20 cellular contexts compared by ENCODE assay signal in genomic region chr11:45304111-45304991, GRCh38. TPM values are rescaled to one million over a fixed set of nuclear protein-coding genes. Genes with fewer than 3 reads are reported as not detected.
DNase-seq lines count a peak whose midpoint lies in the region; ATAC-seq and TF ChIP-seq lines count a peak whose summit lies in the region.
"Had no signal": no experiment of that assay in that cellular context is flagged by ENCODE, and none has a peak within 500 bp of the region (broad histone marks: within the 10 kb centered on the region; RNA-seq: fewer than 3 reads in every experiment).

No MANE protein-coding gene starts in this region.

- CTCF ChIA-PET in activated CD8-positive, alpha-beta memory T cell treated with anti-CD3 and anti-CD28 coated beads, Interleukin-2, amount 10 ng/mL, durations not matched to agents 7 days and 5 days (lab: Charles Lee): interaction anchor here (0.9 to 1.1 kb wide), 2 partner anchors 17 to 29 kb away, joined by 3 read pairs; no protein-coding TSS in a partner anchor
- CTCF ChIA-PET in RWPE1 (lab: Yijun Ruan, JAX): interaction anchor here (0.5 to 1.3 kb wide), 2 partner anchors 194 to 204 kb away, joined by 3 to 4 read pairs; no protein-coding TSS in a partner anchor

- H3K4me1 Mint-ChIP-seq in activated CD8-positive, alpha-beta memory T cell treated with anti-CD3 and anti-CD28 coated beads, Interleukin-2, amount 10 ng/mL, durations not matched to agents 7 days and 5 days: peaks cover 8% of the 10 kb centered on the region
- H3K4me1 Mint-ChIP-seq: CD4-positive, CD25-positive, alpha-beta regulatory T cell had no signal

- TF ChIP-seq CTCF in vagina (IDR thresholded peaks at IDR 0.05): no peak
- TF ChIP-seq CTCF in RWPE1 (conservative IDR thresholded peaks at IDR 0.05; ENCODE audit: low read depth): no peak

- intact Hi-C loops in vagina (cut with DNase I): no loop called here

- H3K36me3 ChIP-seq in vagina: no peaks in the 10 kb centered on the region
- H3K36me3 ChIP-seq: BE2C, SJCRH30 had no signal

- H3K4me3 ChIP-seq in vagina: no peak overlapping the region
- H3K4me3 ChIP-seq: SJCRH30 had no signal

- no peaks in the 10 kb centered on the region for H3K9me3 ChIP-seq in vagina
- H3K9me3 ChIP-seq: BE2C, Caco-2, SJCRH30 had no signal

- DNase-seq in activated CD8-positive, alpha-beta memory T cell treated with anti-CD3 and anti-CD28 coated beads, Interleukin-2, amount 10 ng/mL, durations not matched to agents 7 days and 5 days: peak; percentile 23
- no peak for DNase-seq in activated CD8-positive, alpha-beta memory T cell treated with anti-CD3 and anti-CD28 coated beads, Interleukin-2, amount 50 U/mL, for 4 hours
- DNase-seq in ecto neural progenitor cell (ENCODE audit: low spot score): peak; percentile 34
- DNase-seq in vagina (ENCODE audit: extremely low spot score in 2 of 2): peak; percentile 69 to 81
- DNase-seq in RWPE1 (ENCODE audit: low spot score): no peak
- no peak for DNase-seq in effector CD4-positive, alpha-beta T cell
- DNase-seq: BE2C; Caco-2; CD4-positive, CD25-positive, alpha-beta regulatory T cell; DMS153; GDM1; IMR-90; NCI-H1436; NCI-H1930; NCI-H226; NCI-H524; NCI-H82; PC-3; SJCRH30 had no signal

- TF ChIP-seq POLR2A in vagina (IDR thresholded peaks at IDR 0.05): no peak

- POLR2A ChIA-PET in RWPE1 (lab: Yijun Ruan, JAX; ENCODE audit: low non-redundant PET): no interaction called here

- H3K4me1 ChIP-seq in vagina: no peaks in the 10 kb centered on the region
- H3K4me1 ChIP-seq: BE2C, Caco-2, SJCRH30 had no signal

- peaks cover 5% of the 10 kb centered on the region for H3K27me3 Mint-ChIP-seq in activated CD8-positive, alpha-beta memory T cell treated with anti-CD3 and anti-CD28 coated beads, Interleukin-2, amount 10 ng/mL, durations not matched to agents 7 days and 5 days

- no peak overlapping the region for H3K4me3 Mint-ChIP-seq in activated CD8-positive, alpha-beta memory T cell treated with anti-CD3 and anti-CD28 coated beads, Interleukin-2, amount 10 ng/mL, durations not matched to agents 7 days and 5 days
- H3K4me3 Mint-ChIP-seq: CD4-positive, CD25-positive, alpha-beta regulatory T cell had no signal

- ATAC-seq in activated CD8-positive, alpha-beta memory T cell treated with anti-CD3 and anti-CD28 coated beads, Interleukin-2, amount 10 ng/mL, durations not matched to agents 7 days and 5 days: peak; percentile 49
- ATAC-seq in GM21529 (IDR thresholded peaks at IDR 0.05; ENCODE audit: unreplicated experiment): peak; percentile 47
- ATAC-seq: PC-3 had no signal

- H3K27me3 ChIP-seq in vagina: no peaks in the 10 kb centered on the region
- H3K27me3 ChIP-seq: BE2C had no signal

- no peak overlapping the region for H3K27ac ChIP-seq in vagina
- H3K27ac ChIP-seq in RWPE1: no peak overlapping the region
- H3K27ac ChIP-seq: SJCRH30 had no signal

- H3K27ac Mint-ChIP-seq in activated CD8-positive, alpha-beta memory T cell treated with anti-CD3 and anti-CD28 coated beads, Interleukin-2, amount 10 ng/mL, durations not matched to agents 7 days and 5 days: no peak overlapping the region
- H3K27ac Mint-ChIP-seq: CD4-positive, CD25-positive, alpha-beta regulatory T cell had no signal

- no peaks in the 10 kb centered on the region for H3K36me3 Mint-ChIP-seq in activated CD8-positive, alpha-beta memory T cell treated with anti-CD3 and anti-CD28 coated beads, Interleukin-2, amount 10 ng/mL, durations not matched to agents 7 days and 5 days
- H3K36me3 Mint-ChIP-seq: CD4-positive, CD25-positive, alpha-beta regulatory T cell had no signal

- H3K9me3 Mint-ChIP-seq in activated CD8-positive, alpha-beta memory T cell treated with anti-CD3 and anti-CD28 coated beads, Interleukin-2, amount 10 ng/mL, durations not matched to agents 7 days and 5 days (ENCODE audit: low read depth): no peaks in the 10 kb centered on the region
- H3K9me3 Mint-ChIP-seq: CD4-positive, CD25-positive, alpha-beta regulatory T cell had no signal

RNA-seq across cellular contexts. Expression of gene SYT13, which starts 18.2 kb away (rescaled TPM):
- not detected for total RNA-seq in activated CD8-positive, alpha-beta memory T cell treated with anti-CD3 and anti-CD28 coated beads, Interleukin-2, amount 10 ng/mL, durations not matched to agents 7 days and 5 days
- total RNA-seq in vagina: 1.2 TPM
- total RNA-seq: CD4-positive, CD25-positive, alpha-beta regulatory T cell; IMR-90; PC-3; SJCRH30 had no signal

Comparison
In these comparisons a context has a peak if more than half of its experiments do, and no peak if none do; other contexts are left out.
1. DNase-seq: peak in activated CD8-positive, alpha-beta memory T cell treated with anti-CD3 and anti-CD28 coated beads, Interleukin-2, amount 10 ng/mL, durations not matched to agents 7 days and 5 days (single experiment), ecto neural progenitor cell (single experiment) and vagina (2 of 2); none in activated CD8-positive, alpha-beta memory T cell treated with anti-CD3 and anti-CD28 coated beads, Interleukin-2, amount 50 U/mL, for 4 hours (single experiment), RWPE1 (single experiment) and effector CD4-positive, alpha-beta T cell (single experiment).